Comparison of ENCODE assay signal across 27 cellular contexts in the genomic region with DNA sequence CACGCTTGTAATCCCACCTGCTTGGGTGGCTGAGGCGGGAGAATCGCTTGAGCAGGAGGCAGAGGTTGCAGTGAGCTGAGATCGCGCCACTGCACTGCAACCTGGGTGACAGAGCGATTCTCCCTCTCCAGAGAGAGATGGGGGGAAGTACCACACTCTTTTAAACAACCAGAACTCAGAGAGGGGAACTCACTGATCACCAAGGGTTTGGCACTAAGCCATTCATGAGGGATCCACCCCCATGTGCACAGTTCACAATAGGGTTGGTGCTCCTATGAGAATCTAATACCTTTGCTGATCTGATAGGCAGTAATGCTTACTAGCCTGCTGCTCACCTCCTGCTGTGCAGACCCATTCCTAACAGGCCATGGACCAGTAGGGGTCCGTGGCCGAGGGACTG.
"Had no signal": no experiment of that assay in that cellular context is flagged by ENCODE, and none has a peak within 500 bp of the region (broad histone marks: within the 10 kb centered on the region; RNA-seq: fewer than 3 reads in every experiment).

No MANE protein-coding gene starts in this region.

- H3K27me3 ChIP-seq: breast epithelium, colonic mucosa had no signal

- H3K36me3 ChIP-seq: breast epithelium, colonic mucosa had no signal

- ATAC-seq: activated CD8-positive, alpha-beta T cell treated with anti-CD3 and anti-CD28 coated beads, Interleukin-2, amount 10 ng/mL, durations not matched to agents 7 days and 5 days; Right ventricle myocardium inferior; WTC11 had no signal

- H3K27ac ChIP-seq: breast epithelium, colonic mucosa, SK-N-MC had no signal

- H3K27ac Mint-ChIP-seq: activated CD8-positive, alpha-beta T cell treated with anti-CD3 and anti-CD28 coated beads, Interleukin-2, amount 10 ng/mL, durations not matched to agents 7 days and 5 days; activated naive CD8-positive, alpha-beta T cell treated with anti-CD3 and anti-CD28 coated beads, Interleukin-2, amount 10 ng/mL, durations not matched to agents 7 days and 5 days; T-helper 1 cell treated with Interleukin-12 subunit alpha and Interleukin-12 subunit beta and Interleukin-4 antibody, amounts not matched to agents 30 μg/mL and 1 μg/mL, for 36 hours; WTC11 had no signal

- H3K9me3 Mint-ChIP-seq: activated naive CD8-positive, alpha-beta T cell treated with anti-CD3 and anti-CD28 coated beads, Interleukin-2, amount 10 ng/mL, durations not matched to agents 7 days and 5 days; T-helper 1 cell treated with Interleukin-12 subunit alpha and Interleukin-12 subunit beta and Interleukin-4 antibody, amounts not matched to agents 30 μg/mL and 1 μg/mL, for 36 hours; WTC11 had no signal

- H3K4me1 ChIP-seq: breast epithelium, colonic mucosa had no signal

- H3K9me3 ChIP-seq: breast epithelium, colonic mucosa had no signal

- H3K36me3 Mint-ChIP-seq: activated naive CD8-positive, alpha-beta T cell treated with anti-CD3 and anti-CD28 coated beads, Interleukin-2, amount 10 ng/mL, durations not matched to agents 7 days and 5 days; WTC11 had no signal

- DNase-seq: activated CD4-positive, alpha-beta T cell treated with anti-CD3 and anti-CD28 coated beads for 48 hours; activated CD4-positive, alpha-beta T cell treated with anti-CD3 and anti-CD28 coated beads, Interleukin-2, amount 50 U/mL, for 4 hours; activated CD4-positive, CD25-positive, alpha-beta regulatory T cell treated with anti-CD3 and anti-CD28 coated beads, Interleukin-2, amount 50 U/mL, for 72 hours; activated CD8-positive, alpha-beta memory T cell treated with anti-CD3 and anti-CD28 coated beads, Interleukin-2, amount 50 U/mL, for 48 hours; activated CD8-positive, alpha-beta T cell treated with anti-CD3 and anti-CD28 coated beads, Interleukin-2, amount 10 ng/mL, durations not matched to agents 7 days and 5 days; activated naive CD4-positive, alpha-beta T cell treated with anti-CD3 and anti-CD28 coated beads, Interleukin-2, amount 50 U/mL, for 16 hours; activated naive CD8-positive, alpha-beta T cell treated with anti-CD3 and anti-CD28 coated beads, Interleukin-2, amount 10 ng/mL, durations not matched to agents 7 days and 5 days; activated T-cell treated with anti-CD3 and anti-CD28 coated beads, Interleukin-2, amount 50 U/mL, for 1 hour; aorta; colonic mucosa; KBM-7; NCI-H1105; NCI-H1436; NCI-H1694 treated with DMSO at 0.1 percent for 48 hours; NCI-H2029 treated with DMSO at 0.1 percent for 48 hours; NCI-H2171; NCI-H2227 treated with DMSO at 0.1 percent for 48 hours; NCI-H446 treated with DMSO at 0.1 percent for 48 hours; NCI-H524 treated with DMSO at 0.1 percent for 48 hours; NCI-H82; OCI-M1; RPMI8226 had no signal

- H3K4me1 Mint-ChIP-seq: activated naive CD8-positive, alpha-beta T cell treated with anti-CD3 and anti-CD28 coated beads, Interleukin-2, amount 10 ng/mL, durations not matched to agents 7 days and 5 days had no signal

- H3K4me3 ChIP-seq: breast epithelium, colonic mucosa, SK-N-MC had no signal

- H3K4me3 Mint-ChIP-seq: activated CD8-positive, alpha-beta T cell treated with anti-CD3 and anti-CD28 coated beads, Interleukin-2, amount 10 ng/mL, durations not matched to agents 7 days and 5 days; activated naive CD8-positive, alpha-beta T cell treated with anti-CD3 and anti-CD28 coated beads, Interleukin-2, amount 10 ng/mL, durations not matched to agents 7 days and 5 days; T-helper 1 cell treated with Interleukin-12 subunit alpha and Interleukin-12 subunit beta and Interleukin-4 antibody, amounts not matched to agents 30 μg/mL and 1 μg/mL, for 36 hours; WTC11 had no signal
